ENCODE assay signal across 8 cellular contexts in the genomic region with DNA sequence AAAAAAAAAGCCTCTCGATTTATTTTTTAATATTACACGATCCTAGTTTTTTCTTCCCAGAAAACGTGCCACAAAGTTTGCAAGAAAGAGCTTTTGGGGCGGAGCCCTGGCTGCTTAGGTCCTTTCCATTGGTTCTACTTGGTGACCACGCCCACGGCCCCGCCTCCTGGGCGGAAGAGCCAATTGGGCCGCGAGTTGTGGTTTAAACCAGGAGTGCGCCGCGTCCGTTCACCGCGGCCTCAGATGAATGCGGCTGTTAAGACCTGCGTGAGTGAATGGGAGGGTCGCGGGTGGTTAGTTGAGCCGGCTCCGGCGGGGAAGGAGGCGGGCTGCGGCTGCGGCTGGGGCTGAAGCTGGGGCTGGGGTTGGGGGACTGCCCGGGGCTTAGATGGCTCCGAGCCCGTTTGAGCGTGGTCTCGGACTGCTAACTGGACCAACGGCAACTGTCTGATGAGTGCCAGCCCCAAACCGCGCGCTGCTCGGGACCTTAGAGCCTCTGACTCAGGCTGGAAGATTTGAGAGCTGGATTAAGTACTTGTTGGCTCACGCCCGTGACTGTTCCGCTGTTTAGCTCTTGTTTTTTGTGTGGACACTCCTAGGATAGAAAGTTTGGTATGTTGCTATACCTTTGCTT. TPM values are rescaled to one million over a fixed set of nuclear protein-coding genes. Genes with fewer than 3 reads are reported as not detected.
DNase-seq lines count a peak whose midpoint lies in the region; ATAC-seq, FAIRE-seq and TF ChIP-seq lines count a peak whose summit lies in the region.

A gene (plus strand): TSS at position 231 of the 634 bp plus-strand sequence. CDS start 458 bp downstream, outside the sequence.

- H3K9me2 ChIP-seq in hepatocyte (replicated peaks; ENCODE audit: insufficient read depth) = no peaks in the 10 kb centered on the region

- H3K9me3 ChIP-seq in hepatocyte (ENCODE audit: low read depth) = no peaks in the 10 kb centered on the region

- H3K27ac ChIP-seq in hepatocyte = peak within 1 kb of the TSS; percentile 15

- no peaks in the 10 kb centered on the region for H3K36me3 ChIP-seq in hepatocyte (replicated peaks; ENCODE audit: insufficient read depth, low read depth)

- DNase-seq in GM18507 (ENCODE audit: extremely low spot score, insufficient read length, low read depth) (peak; percentile 62), NCI-H1930 (lab: John Stamatoyannopoulos, UW) (peak; percentile 87 to 89), T-helper 22 cell (ENCODE audit: low read depth) (peak; percentile 83), astrocyte of the cerebellum (ENCODE audit: low read depth) (peak; percentile 96), hepatocyte (ENCODE audit: low spot score) (peak; percentile 99), retinal pigment epithelial cell (ENCODE audit: low read depth) (peak; percentile 92), cortex of kidney (lab: John Stamatoyannopoulos, UW) (no peak)

- 1% methylated on average over 37 of the region's 39 CpGs for WGBS in hepatocyte (ENCODE audit: low lambda C conversion rate, missing lambda C conversion rate)

- in situ Hi-C loops in astrocyte of the cerebellum (cut with HindIII; ENCODE audit: low sequenced_read_pairs) = no loop called here

- H3K4me2 ChIP-seq in hepatocyte = peak within 1 kb of the TSS; percentile 72

- peaks cover 23% of the 10 kb centered on the region for H3K79me2 ChIP-seq in hepatocyte

- H3K4me1 ChIP-seq in hepatocyte (ENCODE audit: insufficient read depth) = peaks cover 8% of the 10 kb centered on the region

- no peaks in the 10 kb centered on the region for H4K20me1 ChIP-seq in hepatocyte (ENCODE audit: insufficient read depth, poor library complexity, severe bottlenecking)

- peak within 1 kb of the TSS; percentile 21 for H2AFZ ChIP-seq in hepatocyte

- H3K4me3 ChIP-seq in astrocyte of the cerebellum (ENCODE audit: low read depth, low read length) (peak within 1 kb of the TSS; percentile 54), hepatocyte (peak within 1 kb of the TSS; percentile 44), retinal pigment epithelial cell (ENCODE audit: low read length) (peak within 1 kb of the TSS; percentile 71)

- peak; percentile 96 for FAIRE-seq in GM18507 (lab: Jason Lieb, UNC)

- peak; percentile 61 for ATAC-seq in HG02973 (IDR thresholded peaks at IDR 0.05; ENCODE audit: unreplicated experiment)

- no peak for TF ChIP-seq CTCF in astrocyte of the cerebellum (IDR thresholded peaks at IDR 0.05; ENCODE audit: low read depth, low read length, missing control alignments)
- TF ChIP-seq CTCF in hepatocyte (IDR thresholded peaks at IDR 0.05; ENCODE audit: poor library complexity) = no peak
- no peak for TF ChIP-seq CTCF in retinal pigment epithelial cell (conservative IDR thresholded peaks at IDR 0.05; ENCODE audit: low read depth, low read length)

- no peaks in the 10 kb centered on the region for H3K27me3 ChIP-seq in hepatocyte

RNA-seq across cellular contexts. Expression of the gene that starts here (rescaled TPM):
- 18.8 and 24.9 TPM in 2 replicates for total RNA-seq in hepatocyte
- polyA plus RNA-seq in hepatocyte = 37.0 and 49.2 TPM in 2 replicates
